ENCODE assay signal across 13 cellular contexts in the genomic region with DNA sequence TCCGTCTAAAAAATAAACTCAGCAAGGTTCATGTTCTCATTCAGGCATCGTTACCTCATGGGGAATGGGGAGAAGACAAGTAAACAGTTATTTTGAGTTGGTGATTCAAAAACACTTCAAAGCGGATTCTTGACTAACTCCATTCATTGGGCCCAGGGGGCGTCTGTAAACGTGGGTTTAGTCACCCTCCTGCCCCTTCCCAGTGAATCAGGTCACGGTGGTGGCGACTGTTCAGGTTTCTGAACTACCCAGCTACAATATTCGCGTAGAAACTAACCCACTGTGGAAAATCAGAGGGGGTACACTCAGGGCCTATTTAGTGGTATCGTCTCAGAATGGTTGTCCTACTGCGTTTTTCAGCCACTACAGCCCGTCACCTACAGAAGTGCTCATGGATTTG. TPM values are rescaled to one million over a fixed set of nuclear protein-coding genes. Genes with fewer than 3 reads are reported as not detected.
A peak's percentile ranks its signal among the peaks of the same experiment; 100 is the strongest.
DNase-seq lines count a peak whose midpoint lies in the region; ATAC-seq and TF ChIP-seq lines count a peak whose summit lies in the region.
"Had no signal": no experiment of that assay in that cellular context is flagged by ENCODE, and none has a peak within 500 bp of the region (broad histone marks: within the 10 kb centered on the region; RNA-seq: fewer than 3 reads in every experiment).

No MANE protein-coding gene starts in this region.

- TF ChIP-seq CTCF in DOHH2 (IDR thresholded peaks at IDR 0.05; ENCODE audit: low read depth, low read length, poor library complexity, severe bottlenecking) (no peak), endodermal cell (conservative IDR thresholded peaks at IDR 0.05) (no peak), parathyroid adenoma (IDR thresholded peaks at IDR 0.05) (no peak), ascending aorta (IDR thresholded peaks at IDR 0.05) (no peak)

- no peak overlapping the region for H3K27ac ChIP-seq in DOHH2 (ENCODE audit: low read depth, low read length)
- no peak overlapping the region for H3K27ac ChIP-seq in endodermal cell (ENCODE audit: low read depth, low read length)
- H3K27ac ChIP-seq in parathyroid adenoma, result no peak overlapping the region
- no peak overlapping the region for H3K27ac ChIP-seq in ascending aorta
- H3K27ac ChIP-seq: lower lobe of right lung, SJCRH30, skin epidermis had no signal

- WGBS in endodermal cell (ENCODE audit: insufficient coverage in 1 of 2, insufficient read length in 1 of 2), 2 experiments, result 54 to 61% methylated on average over 12 of the region's 12 CpGs

- H3K27me3 ChIP-seq in DOHH2 (ENCODE audit: control insufficient read depth, low read length) (peaks cover 89% of the 10 kb centered on the region), NT2/D1 (ENCODE audit: insufficient read depth, insufficient read length) (peaks cover 25% of the 10 kb centered on the region), endodermal cell (ENCODE audit: control insufficient read depth, insufficient read depth, low read length, poor library complexity, severe bottlenecking) (no peaks in the 10 kb centered on the region), parathyroid adenoma (ENCODE audit: control insufficient read depth, insufficient read depth, low read length) (no peaks in the 10 kb centered on the region), ascending aorta (no peaks in the 10 kb centered on the region)

- H3K4me1 Mint-ChIP-seq in endodermal cell, result peaks cover 29% of the 10 kb centered on the region

- intact Hi-C loops in ascending aorta (cut with DNase I), result no loop called here

- peak overlapping the region; percentile 25 for H2AFZ ChIP-seq in parathyroid adenoma

- peaks cover 56% of the 10 kb centered on the region for H3K27me3 Mint-ChIP-seq in endodermal cell (ENCODE audit: insufficient read depth)

- no peak overlapping the region for H3K27ac Mint-ChIP-seq in endodermal cell

- H3K4me3 Mint-ChIP-seq in endodermal cell, result peak overlapping the region; percentile 76

- H3K9ac ChIP-seq in NT2/D1 (ENCODE audit: insufficient read length, low read depth) (peak overlapping the region; percentile 29), endodermal cell (ENCODE audit: extremely low read depth, low read length, poor library complexity, severe bottlenecking) (no peak overlapping the region), parathyroid adenoma (no peak overlapping the region)

- no peak for ATAC-seq in HG03108 (IDR thresholded peaks at IDR 0.05; ENCODE audit: unreplicated experiment)
- ATAC-seq: lower lobe of right lung had no signal

- peaks cover 66% of the 10 kb centered on the region for H3K4me1 ChIP-seq in DOHH2 (ENCODE audit: control insufficient read depth, low read length)
- H3K4me1 ChIP-seq in NT2/D1 (ENCODE audit: insufficient read depth, insufficient read length), result no peaks in the 10 kb centered on the region
- peaks cover 5% of the 10 kb centered on the region for H3K4me1 ChIP-seq in endodermal cell (ENCODE audit: control insufficient read depth, insufficient read depth, low read length)
- no peaks in the 10 kb centered on the region for H3K4me1 ChIP-seq in parathyroid adenoma
- H3K4me1 ChIP-seq in ascending aorta, result peaks cover 3 to 5% of the 10 kb centered on the region in 2 donors
- H3K4me1 ChIP-seq: SJCRH30 had no signal

- H3K36me3 Mint-ChIP-seq in endodermal cell (ENCODE audit: low read depth), result no peaks in the 10 kb centered on the region

- H3K9me3 ChIP-seq in DOHH2 (ENCODE audit: control insufficient read depth, insufficient read depth, low read length) (no peaks in the 10 kb centered on the region), NT2/D1 (ENCODE audit: insufficient read depth, low read length) (no peaks in the 10 kb centered on the region), endodermal cell (ENCODE audit: control insufficient read depth, low read length) (no peaks in the 10 kb centered on the region), parathyroid adenoma (ENCODE audit: control insufficient read depth, low read length) (no peaks in the 10 kb centered on the region), ascending aorta (no peaks in the 10 kb centered on the region)
- H3K9me3 ChIP-seq: lower lobe of right lung, SJCRH30 had no signal

- no peaks in the 10 kb centered on the region for H3K9me2 ChIP-seq in DOHH2 (replicated peaks; ENCODE audit: control insufficient read depth, low read length)

- peaks cover 5% of the 10 kb centered on the region for H4K20me1 ChIP-seq in DOHH2 (ENCODE audit: control insufficient read depth, insufficient read depth, low read depth, low read length)

- H3K4me2 ChIP-seq in DOHH2 (ENCODE audit: low read length), result peak overlapping the region; percentile 69
- no peak overlapping the region for H3K4me2 ChIP-seq in parathyroid adenoma (ENCODE audit: low read length)

- peaks cover 10% of the 10 kb centered on the region; the same call in 1 of the 2 replicates for H3F3A ChIP-seq in DOHH2 (ENCODE audit: control insufficient read depth, insufficient read depth)

- DNase-seq in NT2/D1 (ENCODE audit: low read depth, low spot score) (no peak), endodermal cell (no peak), ascending aorta (ENCODE audit: low spot score in 2 of 2) (no peak), HCEC 1CT (no peak), SIG-M5 (lab: John Stamatoyannopoulos, UW) (no peak)
- DNase-seq: DND-41, lower lobe of right lung, SJCRH30 had no signal

- H3K4me3 ChIP-seq in DOHH2 (ENCODE audit: low read length), result peak overlapping the region; percentile 58
- peak overlapping the region; percentile 62 for H3K4me3 ChIP-seq in NT2/D1 (ENCODE audit: insufficient read length, low read depth)
- H3K4me3 ChIP-seq in endodermal cell (ENCODE audit: low read length), result peak overlapping the region; percentile 93
- H3K4me3 ChIP-seq in parathyroid adenoma (ENCODE audit: low read depth, low read length), result no peak overlapping the region
- H3K4me3 ChIP-seq in ascending aorta, result peak overlapping the region in 1 of 2 donors; percentile 57
- H3K4me3 ChIP-seq: SJCRH30, skin epidermis had no signal

- H3K9me3 Mint-ChIP-seq in endodermal cell, result no peaks in the 10 kb centered on the region

- H3K36me3 ChIP-seq in DOHH2 (ENCODE audit: control insufficient read depth, low read length), result no peaks in the 10 kb centered on the region
- H3K36me3 ChIP-seq in NT2/D1 (ENCODE audit: insufficient read depth, insufficient read length, low read length), result no peaks in the 10 kb centered on the region
- H3K36me3 ChIP-seq in endodermal cell (ENCODE audit: control insufficient read depth, insufficient read depth, low read length), result no peaks in the 10 kb centered on the region
- H3K36me3 ChIP-seq in parathyroid adenoma (ENCODE audit: control insufficient read depth, insufficient read depth, low read length), result no peaks in the 10 kb centered on the region
- no peaks in the 10 kb centered on the region for H3K36me3 ChIP-seq in ascending aorta
- H3K36me3 ChIP-seq: lower lobe of right lung, SJCRH30 had no signal

- H3K79me2 ChIP-seq in DOHH2 (ENCODE audit: control insufficient read depth, low read length) (no peaks in the 10 kb centered on the region), parathyroid adenoma (no peaks in the 10 kb centered on the region)

RNA-seq across cellular contexts. Expression of gene OR6S1, which starts 15.2 kb away (rescaled TPM):
- total RNA-seq in endodermal cell (not detected), ascending aorta (not detected)
- not detected for polyA plus RNA-seq in endodermal cell (2013, experiment 1 of 2)
- polyA plus RNA-seq in endodermal cell (2013, experiment 2 of 2), result not detected
- total RNA-seq: lower lobe of right lung, NCI-H460, SJCRH30 had no signal

RNA-seq across cellular contexts. Expression of gene RNASE12, which starts 35.1 kb away (rescaled TPM):
- total RNA-seq in endodermal cell (not detected), ascending aorta (not detected)
- polyA plus RNA-seq in endodermal cell (2013, experiment 1 of 2), result not detected
- not detected for polyA plus RNA-seq in endodermal cell (2013, experiment 2 of 2)
- total RNA-seq: lower lobe of right lung, NCI-H460, SJCRH30 had no signal

RNA-seq across cellular contexts. Expression of gene RNASE11, which starts 38.5 kb away (rescaled TPM):
- not detected for total RNA-seq in endodermal cell
- not detected for polyA plus RNA-seq in endodermal cell (2013, experiment 1 of 2)
- not detected for polyA plus RNA-seq in endodermal cell (2013, experiment 2 of 2)
- total RNA-seq in ascending aorta, result not detected
- total RNA-seq: lower lobe of right lung, NCI-H460, SJCRH30 had no signal

RNA-seq across cellular contexts. Expression of gene RNASE4, which starts 58.1 kb away (rescaled TPM):
- total RNA-seq in endodermal cell, result 1 to 10 TPM in 1 of 2 donors, under 1 TPM in 1; 0.73 to 1.6 TPM
- 2.6 TPM for polyA plus RNA-seq in endodermal cell (2013, experiment 1 of 2)
- polyA plus RNA-seq in endodermal cell (2013, experiment 2 of 2), result 4.6 TPM
- total RNA-seq in ascending aorta, result 23.2 TPM
